Comparison of ENCODE assay signal across 11 cellular contexts in genomic region chr9:133957328-133957727, GRCh38. TPM values are rescaled to one million over a fixed set of nuclear protein-coding genes. Genes with fewer than 3 reads are reported as not detected.
DNase-seq lines count a peak whose midpoint lies in the region; ATAC-seq and TF ChIP-seq lines count a peak whose summit lies in the region.
"Had no signal": no experiment of that assay in that cellular context is flagged by ENCODE, and none has a peak within 500 bp of the region (broad histone marks: within the 10 kb centered on the region; RNA-seq: fewer than 3 reads in every experiment).

No MANE protein-coding gene starts in this region.

- intact Hi-C loops in activated CD8-positive, alpha-beta T cell treated with anti-CD3 and anti-CD28 coated beads for 36 hours (cut with micrococcal nuclease): no loop called here
- intact Hi-C loops in left lung (cut with DNase I): no loop called here

- no peak for DNase-seq in activated CD8-positive, alpha-beta T cell treated with anti-CD3 and anti-CD28 coated beads for 36 hours
- DNase-seq in activated CD8-positive, alpha-beta T cell treated with anti-CD3 and anti-CD28 coated beads, Interleukin-2, amount 10 ng/mL, durations not matched to agents 7 days and 5 days: no peak
- DNase-seq in RWPE2 (ENCODE audit: low spot score) (no peak), left lung (peak in 1 of 2 donors; percentile 57), NCI-H1930 (lab: John Stamatoyannopoulos, UW) (no peak)
- DNase-seq: small intestine had no signal

- no peak for TF ChIP-seq CTCF in activated CD8-positive, alpha-beta T cell treated with anti-CD3 and anti-CD28 coated beads for 36 hours (IDR thresholded peaks at IDR 0.05)
- TF ChIP-seq CTCF in RWPE2 (IDR thresholded peaks at IDR 0.05; ENCODE audit: poor library complexity, severe bottlenecking) (no peak), left lung (IDR thresholded peaks at IDR 0.05) (no peak)

- H3K4me1 ChIP-seq in RWPE2 (ENCODE audit: insufficient read depth, poor library complexity, severe bottlenecking) (peaks cover 26% of the 10 kb centered on the region), left lung (peaks cover 30 to 61% of the 10 kb centered on the region in 2 donors)

- H3K27ac Mint-ChIP-seq in activated CD8-positive, alpha-beta T cell treated with anti-CD3 and anti-CD28 coated beads for 36 hours: peak overlapping the region; percentile 15
- H3K27ac Mint-ChIP-seq in activated CD8-positive, alpha-beta T cell treated with anti-CD3 and anti-CD28 coated beads, Interleukin-2, amount 10 ng/mL, durations not matched to agents 7 days and 5 days: no peak overlapping the region
- peak overlapping the region; percentile 41 for H3K27ac Mint-ChIP-seq in stimulated activated naive CD8-positive, alpha-beta T cell treated with anti-CD3 and anti-CD28 coated beads, Interleukin-15, Interleukin-2, amounts not matched to agents 100 ng/mL and 50 ng/mL, for 24 hours
- H3K27ac Mint-ChIP-seq: activated naive CD8-positive, alpha-beta T cell had no signal

- no peaks in the 10 kb centered on the region for H3K9me3 ChIP-seq in RWPE2 (ENCODE audit: severe bottlenecking)
- no peaks in the 10 kb centered on the region for H3K9me3 ChIP-seq in left lung
- H3K9me3 ChIP-seq: A549 had no signal

- H3K4me3 ChIP-seq in RWPE2 (ENCODE audit: severe bottlenecking) (no peak overlapping the region), left lung (no peak overlapping the region)
- H3K4me3 ChIP-seq: A549 had no signal

- POLR2A ChIA-PET in activated CD8-positive, alpha-beta T cell treated with anti-CD3 and anti-CD28 coated beads for 36 hours (lab: Charles Lee): no interaction called here
- POLR2A ChIA-PET in activated CD8-positive, alpha-beta T cell treated with anti-CD3 and anti-CD28 coated beads, Interleukin-2, amount 10 ng/mL, durations not matched to agents 7 days and 5 days (lab: Charles Lee): no interaction called here

- H3K36me3 Mint-ChIP-seq in activated CD8-positive, alpha-beta T cell treated with anti-CD3 and anti-CD28 coated beads for 36 hours (ENCODE audit: low read depth): no peaks in the 10 kb centered on the region
- no peaks in the 10 kb centered on the region for H3K36me3 Mint-ChIP-seq in activated CD8-positive, alpha-beta T cell treated with anti-CD3 and anti-CD28 coated beads, Interleukin-2, amount 10 ng/mL, durations not matched to agents 7 days and 5 days (ENCODE audit: low read depth)
- H3K36me3 Mint-ChIP-seq in stimulated activated naive CD8-positive, alpha-beta T cell treated with anti-CD3 and anti-CD28 coated beads, Interleukin-15, Interleukin-2, amounts not matched to agents 100 ng/mL and 50 ng/mL, for 24 hours (ENCODE audit: low read depth): no peaks in the 10 kb centered on the region
- H3K36me3 Mint-ChIP-seq: activated naive CD8-positive, alpha-beta T cell had no signal

- H3K27me3 ChIP-seq in RWPE2 (ENCODE audit: insufficient read depth, poor library complexity, severe bottlenecking): no peaks in the 10 kb centered on the region
- H3K27me3 ChIP-seq in left lung: no peaks in the 10 kb centered on the region

- CTCF ChIA-PET in activated CD8-positive, alpha-beta T cell treated with anti-CD3 and anti-CD28 coated beads for 36 hours (lab: Charles Lee): interaction anchor here (0.6 to 3.2 kb wide), 2 partner anchors 10 to 37 kb away, joined by 3 to 15 read pairs; no protein-coding TSS in a partner anchor
- CTCF ChIA-PET in activated CD8-positive, alpha-beta T cell treated with anti-CD3 and anti-CD28 coated beads, Interleukin-2, amount 10 ng/mL, durations not matched to agents 7 days and 5 days (lab: Charles Lee): no interaction called here

- no peaks in the 10 kb centered on the region for H3K9me3 Mint-ChIP-seq in activated CD8-positive, alpha-beta T cell treated with anti-CD3 and anti-CD28 coated beads for 36 hours
- H3K9me3 Mint-ChIP-seq in activated CD8-positive, alpha-beta T cell treated with anti-CD3 and anti-CD28 coated beads, Interleukin-2, amount 10 ng/mL, durations not matched to agents 7 days and 5 days (ENCODE audit: insufficient read depth): no peaks in the 10 kb centered on the region
- no peaks in the 10 kb centered on the region for H3K9me3 Mint-ChIP-seq in stimulated activated naive CD8-positive, alpha-beta T cell treated with anti-CD3 and anti-CD28 coated beads, Interleukin-15, Interleukin-2, amounts not matched to agents 100 ng/mL and 50 ng/mL, for 24 hours

- H3K36me3 ChIP-seq in RWPE2 (ENCODE audit: low read depth) (peaks cover 11% of the 10 kb centered on the region; the same call in 1 of the 2 replicates), left lung (no peaks in the 10 kb centered on the region)

- no peak overlapping the region for H3K4me3 Mint-ChIP-seq in activated CD8-positive, alpha-beta T cell treated with anti-CD3 and anti-CD28 coated beads for 36 hours
- no peak overlapping the region for H3K4me3 Mint-ChIP-seq in activated CD8-positive, alpha-beta T cell treated with anti-CD3 and anti-CD28 coated beads, Interleukin-2, amount 10 ng/mL, durations not matched to agents 7 days and 5 days
- no peak overlapping the region for H3K4me3 Mint-ChIP-seq in stimulated activated naive CD8-positive, alpha-beta T cell treated with anti-CD3 and anti-CD28 coated beads, Interleukin-15, Interleukin-2, amounts not matched to agents 100 ng/mL and 50 ng/mL, for 24 hours
- H3K4me3 Mint-ChIP-seq: activated naive CD8-positive, alpha-beta T cell had no signal

- H3K4me1 Mint-ChIP-seq in activated CD8-positive, alpha-beta T cell treated with anti-CD3 and anti-CD28 coated beads for 36 hours (ENCODE audit: low read depth): peaks cover 25% of the 10 kb centered on the region
- peaks cover 18% of the 10 kb centered on the region for H3K4me1 Mint-ChIP-seq in activated CD8-positive, alpha-beta T cell treated with anti-CD3 and anti-CD28 coated beads, Interleukin-2, amount 10 ng/mL, durations not matched to agents 7 days and 5 days (ENCODE audit: low read depth)
- H3K4me1 Mint-ChIP-seq in stimulated activated naive CD8-positive, alpha-beta T cell treated with anti-CD3 and anti-CD28 coated beads, Interleukin-15, Interleukin-2, amounts not matched to agents 100 ng/mL and 50 ng/mL, for 24 hours (ENCODE audit: low read depth): peaks cover 27% of the 10 kb centered on the region

- no peak for ATAC-seq in activated CD8-positive, alpha-beta T cell treated with anti-CD3 and anti-CD28 coated beads for 36 hours
- no peak for ATAC-seq in activated CD8-positive, alpha-beta T cell treated with anti-CD3 and anti-CD28 coated beads, Interleukin-2, amount 10 ng/mL, durations not matched to agents 7 days and 5 days
- ATAC-seq in RWPE2 (ENCODE audit: low read depth) (no peak), left lung (peak; percentile 2), GM21786 (IDR thresholded peaks at IDR 0.05; ENCODE audit: unreplicated experiment) (no peak), GM18873 (IDR thresholded peaks at IDR 0.05; ENCODE audit: low FRiP score, unreplicated experiment) (no peak)

- no peaks in the 10 kb centered on the region for H3K27me3 Mint-ChIP-seq in activated CD8-positive, alpha-beta T cell treated with anti-CD3 and anti-CD28 coated beads for 36 hours
- H3K27me3 Mint-ChIP-seq in activated CD8-positive, alpha-beta T cell treated with anti-CD3 and anti-CD28 coated beads, Interleukin-2, amount 10 ng/mL, durations not matched to agents 7 days and 5 days (ENCODE audit: low read depth): no peaks in the 10 kb centered on the region
- no peaks in the 10 kb centered on the region for H3K27me3 Mint-ChIP-seq in stimulated activated naive CD8-positive, alpha-beta T cell treated with anti-CD3 and anti-CD28 coated beads, Interleukin-15, Interleukin-2, amounts not matched to agents 100 ng/mL and 50 ng/mL, for 24 hours
- H3K27me3 Mint-ChIP-seq: activated naive CD8-positive, alpha-beta T cell had no signal

- H3K27ac ChIP-seq in RWPE2 (ENCODE audit: poor library complexity, severe bottlenecking) (peak overlapping the region; percentile 73), left lung (peak overlapping the region in 1 of 2 donors; percentile 48)

RNA-seq across cellular contexts. Expression of gene VAV2, which starts 34.8 kb away (rescaled TPM):
- total RNA-seq in activated CD8-positive, alpha-beta T cell treated with anti-CD3 and anti-CD28 coated beads for 36 hours: 1 to 10 TPM; 5.1 to 5.4 TPM
- 10 to 100 TPM; 10.1 to 10.3 TPM for total RNA-seq in activated CD8-positive, alpha-beta T cell treated with anti-CD3 and anti-CD28 coated beads, Interleukin-2, amount 10 ng/mL, durations not matched to agents 7 days and 5 days
- total RNA-seq in left lung: 10 to 100 TPM; 25.3 to 26.2 TPM
